ENCODE assay signal across 8 cellular contexts in genomic region chr19:18282788-18283141, GRCh38. TPM values are rescaled to one million over a fixed set of nuclear protein-coding genes. Genes with fewer than 3 reads are reported as not detected.
A peak's percentile ranks its signal among the peaks of the same experiment; 100 is the strongest.
DNase-seq lines count a peak whose midpoint lies in the region; ATAC-seq and TF ChIP-seq lines count a peak whose summit lies in the region.

No MANE protein-coding gene starts in this region.

- ATAC-seq in left cardiac atrium = no peak
- ATAC-seq in lower lobe of right lung = no peak
- no peak for ATAC-seq in upper lobe of left lung (ENCODE audit: low FRiP score in 2 of 2)
- ATAC-seq in GM21381 (IDR thresholded peaks at IDR 0.05; ENCODE audit: unreplicated experiment) = no peak
- no peak for ATAC-seq in HG03039 (IDR thresholded peaks at IDR 0.05; ENCODE audit: unreplicated experiment)

- peaks cover 10% of the 10 kb centered on the region for H3K36me3 ChIP-seq in cardiac muscle cell
- H3K36me3 ChIP-seq in lower lobe of right lung = peaks cover 17% of the 10 kb centered on the region
- peaks cover 3 to 18% (median 11%) of the 10 kb centered on the region in 4 donors for H3K36me3 ChIP-seq in upper lobe of left lung

- TF ChIP-seq EP300 in upper lobe of left lung (IDR thresholded peaks at IDR 0.05) = peak in 1 of 4 donors; percentile 17

- WGBS in upper lobe of left lung, 2 donors = 42 to 53% methylated on average over 4 of the region's 4 CpGs

- DNase-seq in cardiac muscle cell (ENCODE audit: low read depth in 1 of 2, low spot score in 1 of 2) (no peak), left cardiac atrium (no peak), lower lobe of right lung (no peak), upper lobe of left lung (no peak), germinal center (ENCODE audit: low spot score) (no peak)
- DNase-seq in activated naive CD8-positive, alpha-beta T cell treated with anti-CD3 and anti-CD28 coated beads for 36 hours = peak; percentile 36

- H3K4me3 ChIP-seq in cardiac muscle cell (peak overlapping the region; percentile 43), lower lobe of right lung (peak overlapping the region; percentile 59), upper lobe of left lung (peak overlapping the region in 3 of 4 donors; percentile 52 to 63 (median 56))

- peaks cover 16% of the 10 kb centered on the region for H3K4me1 ChIP-seq in cardiac muscle cell (ENCODE audit: low read depth)
- H3K4me1 ChIP-seq in lower lobe of right lung = peaks cover 31% of the 10 kb centered on the region
- peaks cover 28 to 32% (median 29%) of the 10 kb centered on the region in 4 donors for H3K4me1 ChIP-seq in upper lobe of left lung

- TF ChIP-seq CTCF in cardiac muscle cell (IDR thresholded peaks at IDR 0.05; ENCODE audit: low read depth, low read length) (no peak), lower lobe of right lung (IDR thresholded peaks at IDR 0.05) (no peak), upper lobe of left lung (IDR thresholded peaks at IDR 0.05) (no peak)

- H3K27ac ChIP-seq in cardiac muscle cell (peak overlapping the region; percentile 100), lower lobe of right lung (peak overlapping the region; percentile 100), upper lobe of left lung (peak overlapping the region; percentile 99 to 100 (median 100))

- intact Hi-C loops in left cardiac atrium (cut with DNase I) (no loop called here), lower lobe of right lung (cut with DNase I) (no loop called here)

- TF ChIP-seq POLR2A in upper lobe of left lung (IDR thresholded peaks at IDR 0.05) = no peak

- H3K9me3 Mint-ChIP-seq in activated naive CD8-positive, alpha-beta T cell treated with anti-CD3 and anti-CD28 coated beads for 36 hours = peaks cover 5% of the 10 kb centered on the region

- H3K9me3 ChIP-seq in cardiac muscle cell (ENCODE audit: low read depth) (no peaks in the 10 kb centered on the region), lower lobe of right lung (no peaks in the 10 kb centered on the region), upper lobe of left lung (no peaks in the 10 kb centered on the region)

- H3K36me3 Mint-ChIP-seq in activated naive CD8-positive, alpha-beta T cell treated with anti-CD3 and anti-CD28 coated beads for 36 hours = peaks cover 33% of the 10 kb centered on the region

- H3K27me3 ChIP-seq in cardiac muscle cell (no peaks in the 10 kb centered on the region), lower lobe of right lung (ENCODE audit: low read depth) (no peaks in the 10 kb centered on the region), upper lobe of left lung (no peaks in the 10 kb centered on the region)

- H3K27me3 Mint-ChIP-seq in activated naive CD8-positive, alpha-beta T cell treated with anti-CD3 and anti-CD28 coated beads for 36 hours = peaks cover 9% of the 10 kb centered on the region

- H3K4me3 Mint-ChIP-seq in activated naive CD8-positive, alpha-beta T cell treated with anti-CD3 and anti-CD28 coated beads for 36 hours = peak overlapping the region; percentile 77

- peaks cover 57% of the 10 kb centered on the region for H3K4me1 Mint-ChIP-seq in activated naive CD8-positive, alpha-beta T cell treated with anti-CD3 and anti-CD28 coated beads for 36 hours

- peak overlapping the region; percentile 94 for H3K27ac Mint-ChIP-seq in activated naive CD8-positive, alpha-beta T cell treated with anti-CD3 and anti-CD28 coated beads for 36 hours

RNA-seq across cellular contexts. Expression of gene JUND, which starts 1.3 kb away (rescaled TPM):
- total RNA-seq in cardiac muscle cell (430 and 496 TPM in 2 replicates), left cardiac atrium (100 to 1,000 TPM; 122 to 169 TPM), lower lobe of right lung (150 TPM), upper lobe of left lung (1,000 to 10,000 TPM in 1 of 6 donors, 100 to 1,000 TPM in 5; 281 to 1,101 (median 639) TPM)
- polyA plus RNA-seq in cardiac muscle cell = 262 and 265 TPM in 2 replicates
- 100 to 1,000 TPM; 379 to 398 TPM for total RNA-seq in activated naive CD8-positive, alpha-beta T cell treated with anti-CD3 and anti-CD28 coated beads for 36 hours

RNA-seq across cellular contexts. Expression of gene IQCN, which starts 8.5 kb away (rescaled TPM):
- total RNA-seq in cardiac muscle cell = 2.3 and 3.2 TPM in 2 replicates
- 0.38 and 0.72 TPM in 2 replicates for polyA plus RNA-seq in cardiac muscle cell
- 1 to 10 TPM in 1 of 2 donors, under 1 TPM in 1; 0.91 to 1.3 TPM for total RNA-seq in left cardiac atrium
- under 1 TPM; 0.29 to 0.32 TPM for total RNA-seq in activated naive CD8-positive, alpha-beta T cell treated with anti-CD3 and anti-CD28 coated beads for 36 hours
- total RNA-seq in lower lobe of right lung = 4.1 TPM
- total RNA-seq in upper lobe of left lung = 10 to 100 TPM in 3 of 6 donors, 1 to 10 TPM in 3; 6.3 to 58.7 (median 11.7) TPM

RNA-seq across cellular contexts. Expression of gene LSM4, which starts 40.1 kb away (rescaled TPM):
- total RNA-seq in cardiac muscle cell = 446 and 493 TPM in 2 replicates
- 418 and 422 TPM in 2 replicates for polyA plus RNA-seq in cardiac muscle cell
- 10 to 100 TPM; 68.9 to 79.0 TPM for total RNA-seq in left cardiac atrium
- 100 to 1,000 TPM; 419 to 435 TPM for total RNA-seq in activated naive CD8-positive, alpha-beta T cell treated with anti-CD3 and anti-CD28 coated beads for 36 hours
- total RNA-seq in lower lobe of right lung = 72.3 TPM
- total RNA-seq in upper lobe of left lung = 100 to 1,000 TPM in 4 of 6 donors, 10 to 100 TPM in 2; 39.8 to 147 (median 107) TPM

RNA-seq across cellular contexts. Expression of gene PDE4C, which starts 56.5 kb away (rescaled TPM):
- 0.67 and 8.3 TPM in 2 replicates for total RNA-seq in cardiac muscle cell
- polyA plus RNA-seq in cardiac muscle cell = 1.1 TPM in 2 replicates
- under 1 TPM in 1 of 2 donors, not detected in 1; 0.55 TPM for total RNA-seq in left cardiac atrium
- not detected for total RNA-seq in activated naive CD8-positive, alpha-beta T cell treated with anti-CD3 and anti-CD28 coated beads for 36 hours
- total RNA-seq in lower lobe of right lung = 9.6 TPM
- total RNA-seq in upper lobe of left lung = 100 to 1,000 TPM in 1 of 6 donors, 10 to 100 TPM in 4, 1 to 10 TPM in 1; 6.4 to 479 (median 21.0) TPM

RNA-seq across cellular contexts. Expression of gene PGPEP1, which starts 57.6 kb away (rescaled TPM):
- total RNA-seq in cardiac muscle cell (19.6 and 19.7 TPM in 2 replicates), left cardiac atrium (10 to 100 TPM; 27.5 to 34.7 TPM), lower lobe of right lung (40.9 TPM), upper lobe of left lung (10 to 100 TPM; 15.5 to 42.8 (median 28.1) TPM)
- 12.9 and 14.0 TPM in 2 replicates for polyA plus RNA-seq in cardiac muscle cell
- total RNA-seq in activated naive CD8-positive, alpha-beta T cell treated with anti-CD3 and anti-CD28 coated beads for 36 hours = 10 to 100 TPM; 15.7 to 17.8 TPM
